Comparison of ENCODE assay signal across 8 cellular contexts in genomic region chr1:156282479-156283222, GRCh38. TPM values are rescaled to one million over a fixed set of nuclear protein-coding genes. Genes with fewer than 3 reads are reported as not detected.
DNase-seq lines count a peak whose midpoint lies in the region; ATAC-seq, FAIRE-seq and TF ChIP-seq lines count a peak whose summit lies in the region.

SMG5 (minus strand) TSS chr1:156282825; CDS start chr1:156282680, 145 bp downstream.

- FAIRE-seq in pancreas (lab: Jason Lieb, UNC) = peak; percentile 56

- 0 to 1% methylated on average over 50 of the region's 50 CpGs for WGBS in pancreas, 2 donors

- H3K4me1 ChIP-seq in pancreas = peaks cover 6 to 16% (median 8%) of the 10 kb centered on the region in 3 donors
- H3K4me1 ChIP-seq in tibial artery = peaks cover 0 to 52% (median 22%) of the 10 kb centered on the region in 4 donors

- H3K4me3 ChIP-seq in GM12864 (ENCODE audit: low read depth, low read length) = peak within 1 kb of the TSS; percentile 97
- peak within 1 kb of the TSS; percentile 69 to 95 (median 90) for H3K4me3 ChIP-seq in pancreas
- peak within 1 kb of the TSS; percentile 77 to 94 for H3K4me3 ChIP-seq in tibial artery

- H3K27me3 ChIP-seq in pancreas = no peaks in the 10 kb centered on the region
- no peaks in the 10 kb centered on the region for H3K27me3 ChIP-seq in tibial artery

- ATAC-seq in HG02759 (IDR thresholded peaks at IDR 0.05; ENCODE audit: unreplicated experiment) (peak; percentile 84), Right ventricle myocardium inferior (peak; percentile 94), pancreas (peak; percentile 94 to 98 (median 96))

- TF ChIP-seq CTCF in GM12864 (IDR thresholded peaks at IDR 0.05; ENCODE audit: low read depth, low read length, missing control alignments) = no peak
- no peak for TF ChIP-seq CTCF in pancreas (IDR thresholded peaks at IDR 0.05)
- no peak for TF ChIP-seq CTCF in tibial artery (IDR thresholded peaks at IDR 0.05)

- DNase-seq in GM12864 (ENCODE audit: low read depth) (peak; percentile 97), NCI-H1417 (lab: John Stamatoyannopoulos, UW) (peak; percentile 96 to 100 (median 99)), SW 1271 (lab: John Stamatoyannopoulos, UW) (peak; percentile 69 to 92), Right ventricle myocardium inferior (ENCODE audit: missing footprints) (peak; percentile 98), pancreas (peak; percentile 94 to 98 (median 98)), tibial artery (peak; percentile 96 to 97)
- peak; percentile 94 for DNase-seq in activated naive CD8-positive, alpha-beta T cell treated with anti-CD3 and anti-CD28 coated beads, Interleukin-2, amount 50 U/mL, for 16 hours (ENCODE audit: low read depth, low spot score)

- peaks cover 0 to 6% (median 0%) of the 10 kb centered on the region in 3 donors for H3K36me3 ChIP-seq in pancreas
- peaks cover 13 to 37% (median 14%) of the 10 kb centered on the region in 3 donors for H3K36me3 ChIP-seq in tibial artery

- H3K9me3 ChIP-seq in pancreas (no peaks in the 10 kb centered on the region), tibial artery (no peaks in the 10 kb centered on the region)

- peak within 1 kb of the TSS; percentile 25 to 86 (median 71) for H3K27ac ChIP-seq in pancreas
- H3K27ac ChIP-seq in tibial artery = peak within 1 kb of the TSS; percentile 84 to 90

- intact Hi-C loops in Right ventricle myocardium inferior (cut with DNase I) = loop anchor here (5.0 kb wide), 1 partner anchor 55 kb away; the partner anchor contains the start of genes CCT3 and TSACC
- intact Hi-C loops in pancreas (cut with DNase I) = no loop called here
- intact Hi-C loops in tibial artery (cut with DNase I; ENCODE audit: low total_unique reads) = no loop called here

RNA-seq across cellular contexts. Expression of gene SMG5, which starts in this region (rescaled TPM):
- 91.6 TPM for total RNA-seq in Right ventricle myocardium inferior
- total RNA-seq in pancreas = 10 to 100 TPM; 15.9 to 42.8 (median 23.3) TPM
- polyA plus RNA-seq in pancreas = 10 to 100 TPM; 26.2 to 26.5 TPM

Comparison
In these comparisons a context has a peak if more than half of its experiments do, and no peak if none do; other contexts are left out.
1. Peak in every context shown above with its lines: DNase-seq, ATAC-seq, H3K4me3 ChIP-seq and H3K27ac ChIP-seq.